ENCODE assay signal across 1 cellular context in the genomic region with DNA sequence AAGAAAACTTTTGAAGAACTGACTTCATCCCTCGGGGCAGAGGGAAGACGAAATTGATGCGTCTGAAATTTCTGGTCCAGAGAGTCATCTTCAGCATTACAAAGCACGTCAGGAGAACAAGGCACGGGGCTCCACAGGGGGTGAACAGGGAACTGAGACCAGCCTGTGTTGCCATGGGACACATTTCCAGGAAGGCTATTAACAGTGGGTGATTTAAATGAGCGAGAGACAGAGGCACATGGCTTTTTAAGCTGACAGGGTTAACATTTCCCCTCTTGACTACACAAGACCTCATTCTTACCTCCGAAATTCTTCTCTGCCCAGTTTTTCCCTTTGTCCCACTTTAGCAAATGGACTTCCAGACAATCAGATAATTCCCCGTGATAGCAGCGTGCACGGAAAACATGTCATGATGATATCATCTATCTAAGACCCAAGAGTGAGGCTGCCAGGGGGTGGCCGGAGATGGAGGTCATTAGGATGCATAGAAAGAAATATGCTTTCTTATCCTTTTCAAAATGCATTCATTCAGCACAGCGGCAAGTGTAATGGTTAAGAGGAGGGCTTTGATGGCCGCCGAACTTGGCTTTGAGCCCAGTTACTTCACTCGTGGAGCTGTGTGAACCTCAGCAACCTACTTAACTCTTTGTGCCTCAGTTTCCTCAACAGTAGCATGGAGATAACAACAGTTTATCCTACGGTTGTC.
TF ChIP-seq lines count a peak whose summit lies in the region.

No MANE protein-coding gene starts in this region.

TF ChIP-seq in GM23338, 12 proteins besides CTCF, POLR2A, EP300 and RAD21 (continued from another document):
- TF ChIP-seq, protein P1, sequence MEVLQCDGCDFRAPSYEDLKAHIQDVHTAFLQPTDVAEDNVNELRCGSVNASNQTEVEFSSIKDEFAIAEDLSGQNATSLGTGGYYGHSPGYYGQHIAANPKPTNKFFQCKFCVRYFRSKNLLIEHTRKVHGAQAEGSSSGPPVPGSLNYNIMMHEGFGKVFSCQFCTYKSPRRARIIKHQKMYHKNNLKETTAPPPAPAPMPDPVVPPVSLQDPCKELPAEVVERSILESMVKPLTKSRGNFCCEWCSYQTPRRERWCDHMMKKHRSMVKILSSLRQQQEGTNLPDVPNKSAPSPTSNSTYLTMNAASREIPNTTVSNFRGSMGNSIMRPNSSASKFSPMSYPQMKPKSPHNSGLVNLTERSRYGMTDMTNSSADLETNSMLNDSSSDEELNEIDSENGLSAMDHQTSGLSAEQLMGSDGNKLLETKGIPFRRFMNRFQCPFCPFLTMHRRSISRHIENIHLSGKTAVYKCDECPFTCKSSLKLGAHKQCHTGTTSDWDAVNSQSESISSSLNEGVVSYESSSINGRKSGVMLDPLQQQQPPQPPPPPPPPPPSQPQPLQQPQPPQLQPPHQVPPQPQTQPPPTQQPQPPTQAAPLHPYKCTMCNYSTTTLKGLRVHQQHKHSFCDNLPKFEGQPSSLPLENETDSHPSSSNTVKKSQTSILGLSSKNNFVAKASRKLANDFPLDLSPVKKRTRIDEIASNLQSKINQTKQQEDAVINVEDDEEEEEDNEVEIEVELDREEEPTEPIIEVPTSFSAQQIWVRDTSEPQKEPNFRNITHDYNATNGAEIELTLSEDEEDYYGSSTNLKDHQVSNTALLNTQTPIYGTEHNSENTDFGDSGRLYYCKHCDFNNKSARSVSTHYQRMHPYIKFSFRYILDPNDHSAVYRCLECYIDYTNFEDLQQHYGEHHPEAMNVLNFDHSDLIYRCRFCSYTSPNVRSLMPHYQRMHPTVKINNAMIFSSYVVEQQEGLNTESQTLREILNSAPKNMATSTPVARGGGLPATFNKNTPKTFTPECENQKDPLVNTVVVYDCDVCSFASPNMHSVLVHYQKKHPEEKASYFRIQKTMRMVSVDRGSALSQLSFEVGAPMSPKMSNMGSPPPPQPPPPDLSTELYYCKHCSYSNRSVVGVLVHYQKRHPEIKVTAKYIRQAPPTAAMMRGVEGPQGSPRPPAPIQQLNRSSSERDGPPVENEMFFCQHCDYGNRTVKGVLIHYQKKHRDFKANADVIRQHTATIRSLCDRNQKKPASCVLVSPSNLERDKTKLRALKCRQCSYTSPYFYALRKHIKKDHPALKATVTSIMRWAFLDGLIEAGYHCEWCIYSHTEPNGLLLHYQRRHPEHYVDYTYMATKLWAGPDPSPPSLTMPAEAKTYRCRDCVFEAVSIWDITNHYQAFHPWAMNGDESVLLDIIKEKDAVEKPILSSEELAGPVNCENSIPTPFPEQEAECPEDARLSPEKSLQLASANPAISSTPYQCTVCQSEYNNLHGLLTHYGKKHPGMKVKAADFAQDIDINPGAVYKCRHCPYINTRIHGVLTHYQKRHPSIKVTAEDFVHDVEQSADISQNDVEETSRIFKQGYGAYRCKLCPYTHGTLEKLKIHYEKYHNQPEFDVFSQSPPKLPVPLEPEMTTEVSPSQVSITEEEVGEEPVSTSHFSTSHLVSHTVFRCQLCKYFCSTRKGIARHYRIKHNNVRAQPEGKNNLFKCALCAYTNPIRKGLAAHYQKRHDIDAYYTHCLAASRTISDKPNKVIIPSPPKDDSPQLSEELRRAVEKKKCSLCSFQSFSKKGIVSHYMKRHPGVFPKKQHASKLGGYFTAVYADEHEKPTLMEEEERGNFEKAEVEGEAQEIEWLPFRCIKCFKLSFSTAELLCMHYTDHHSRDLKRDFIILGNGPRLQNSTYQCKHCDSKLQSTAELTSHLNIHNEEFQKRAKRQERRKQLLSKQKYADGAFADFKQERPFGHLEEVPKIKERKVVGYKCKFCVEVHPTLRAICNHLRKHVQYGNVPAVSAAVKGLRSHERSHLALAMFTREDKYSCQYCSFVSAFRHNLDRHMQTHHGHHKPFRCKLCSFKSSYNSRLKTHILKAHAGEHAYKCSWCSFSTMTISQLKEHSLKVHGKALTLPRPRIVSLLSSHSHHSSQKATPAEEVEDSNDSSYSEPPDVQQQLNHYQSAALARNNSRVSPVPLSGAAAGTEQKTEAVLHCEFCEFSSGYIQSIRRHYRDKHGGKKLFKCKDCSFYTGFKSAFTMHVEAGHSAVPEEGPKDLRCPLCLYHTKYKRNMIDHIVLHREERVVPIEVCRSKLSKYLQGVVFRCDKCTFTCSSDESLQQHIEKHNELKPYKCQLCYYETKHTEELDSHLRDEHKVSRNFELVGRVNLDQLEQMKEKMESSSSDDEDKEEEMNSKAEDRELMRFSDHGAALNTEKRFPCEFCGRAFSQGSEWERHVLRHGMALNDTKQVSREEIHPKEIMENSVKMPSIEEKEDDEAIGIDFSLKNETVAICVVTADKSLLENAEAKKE (CRISPR knock-in tag; IDR thresholded peaks at IDR 0.05): no peak
- TF ChIP-seq CREB1 (CRISPR knock-in tag; IDR thresholded peaks at IDR 0.05; ENCODE audit: low read depth): no peak
